In genomic region chr9:112717669-112718331, GRCh38 we compare ENCODE assay signal across 8 cellular contexts. TPM values are rescaled to one million over a fixed set of nuclear protein-coding genes. Genes with fewer than 3 reads are reported as not detected.
DNase-seq lines count a peak whose midpoint lies in the region; ATAC-seq, FAIRE-seq and TF ChIP-seq lines count a peak whose summit lies in the region.

A gene with protein sequence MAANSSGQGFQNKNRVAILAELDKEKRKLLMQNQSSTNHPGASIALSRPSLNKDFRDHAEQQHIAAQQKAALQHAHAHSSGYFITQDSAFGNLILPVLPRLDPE (minus strand): TSS chr9:112718117. CDS start chr9:112716485, 1,632 bp downstream.

- H3K27me3 Mint-ChIP-seq in endodermal cell (ENCODE audit: insufficient read depth): no peaks in the 10 kb centered on the region

- WGBS in endodermal cell (ENCODE audit: insufficient coverage in 1 of 2, insufficient read length in 1 of 2), 2 experiments: 0% methylated on average over 36 to 51 of the region's 51 CpGs
- 0 to 1% methylated on average over 34 to 47 of the region's 51 CpGs for WGBS in mesodermal cell (ENCODE audit: insufficient coverage in 2 of 2), 2 experiments

- peak within 1 kb of the TSS; percentile 98 for H3K4me3 ChIP-seq in endodermal cell (ENCODE audit: low read length)
- peak within 1 kb of the TSS; percentile 71 for H3K4me3 ChIP-seq in mesodermal cell (ENCODE audit: extremely low read depth, insufficient read depth, low read length, poor library complexity, severe bottlenecking)

- H3K4me1 Mint-ChIP-seq in endodermal cell: peaks cover 3% of the 10 kb centered on the region

- in situ Hi-C loops in Caki2 (cut with HindIII; ENCODE audit: low pct_unique_long_range_greater_than_20kb, low sequenced_read_pairs): no loop called here

- H3K9me3 ChIP-seq in endodermal cell (ENCODE audit: control insufficient read depth, low read length) (peaks cover 2% of the 10 kb centered on the region), mesodermal cell (ENCODE audit: control insufficient read depth, low read length) (no peaks in the 10 kb centered on the region)

- H3K36me3 ChIP-seq in endodermal cell (ENCODE audit: control insufficient read depth, insufficient read depth, low read length) (peaks cover 5% of the 10 kb centered on the region), mesodermal cell (ENCODE audit: control insufficient read depth, insufficient read depth, low read length) (peaks cover 7% of the 10 kb centered on the region)

- no peaks in the 10 kb centered on the region for H3K9me3 Mint-ChIP-seq in endodermal cell

- H3K4me1 ChIP-seq in endodermal cell (ENCODE audit: control insufficient read depth, insufficient read depth, low read length) (no peaks in the 10 kb centered on the region), mesodermal cell (ENCODE audit: control insufficient read depth, insufficient read depth, low read length, poor library complexity, severe bottlenecking) (no peaks in the 10 kb centered on the region)

- ATAC-seq in GM21367 (IDR thresholded peaks at IDR 0.05; ENCODE audit: unreplicated experiment): peak; percentile 86

- H3K27ac ChIP-seq in endodermal cell (ENCODE audit: low read depth, low read length): peak within 1 kb of the TSS; percentile 90
- peak within 1 kb of the TSS; percentile 81 for H3K27ac ChIP-seq in mesodermal cell (ENCODE audit: low read depth, low read length, severe bottlenecking)

- peaks cover 11% of the 10 kb centered on the region for H3K36me3 Mint-ChIP-seq in endodermal cell (ENCODE audit: low read depth)

- peak within 1 kb of the TSS; percentile 91 for H3K4me3 Mint-ChIP-seq in endodermal cell

- H3K27me3 ChIP-seq in endodermal cell (ENCODE audit: control insufficient read depth, insufficient read depth, low read length, poor library complexity, severe bottlenecking): no peaks in the 10 kb centered on the region

- FAIRE-seq in HTR-8/SVneo (lab: Jason Lieb, UNC): no peak

- peak within 1 kb of the TSS; percentile 70 for H3K9ac ChIP-seq in endodermal cell (ENCODE audit: extremely low read depth, low read length, poor library complexity, severe bottlenecking)

- peak within 1 kb of the TSS; percentile 95 for H3K27ac Mint-ChIP-seq in endodermal cell

- TF ChIP-seq CTCF in endodermal cell (conservative IDR thresholded peaks at IDR 0.05): no peak

- peak; percentile 95 for DNase-seq in Caki2 (ENCODE audit: low read depth)
- peak; percentile 95 for DNase-seq in HTR-8/SVneo (ENCODE audit: insufficient read length, low spot score)
- peak; percentile 97 for DNase-seq in NOMO-1 treated with DMSO at 0.1 percent for 48 hours (lab: John Stamatoyannopoulos, UW; ENCODE audit: unreplicated experiment)
- DNase-seq in activated CD8-positive, alpha-beta memory T cell treated with anti-CD3 and anti-CD28 coated beads for 48 hours (ENCODE audit: low read depth in 2 of 3, low spot score in 2 of 3): peak; percentile 80 to 97 (median 91)
- DNase-seq in endodermal cell: peak; percentile 99
- DNase-seq in stimulated activated CD8-positive, alpha-beta memory T cell treated with anti-CD3 and anti-CD28 coated beads, Interleukin-15, amount 100 ng/mL, for 4 hours (ENCODE audit: low read depth in 2 of 2): peak; percentile 96 to 98

RNA-seq across cellular contexts. Expression of the gene that starts here (rescaled TPM):
- total RNA-seq in Caki2 (2014; rRNA removed; shearing (Covaris generic); ENCODE audit: low replicate concordance): 8.3 and 16.4 TPM in 2 replicates
- total RNA-seq in endodermal cell: 10 to 100 TPM; 16.1 to 19.3 TPM
- polyA plus RNA-seq in endodermal cell (2013, experiment 1 of 2): 21.9 TPM
- polyA plus RNA-seq in endodermal cell (2013, experiment 2 of 2): 20.0 TPM
- polyA plus RNA-seq in mesodermal cell (2013, experiment 1 of 2): 19.1 TPM
- polyA plus RNA-seq in mesodermal cell (2013, experiment 2 of 2): 18.9 TPM

Comparison
In these comparisons a context has a peak if more than half of its experiments do, and no peak if none do; other contexts are left out.
1. Peak in every context shown above with its lines: DNase-seq, ATAC-seq, H3K4me3 ChIP-seq and H3K27ac ChIP-seq.